8 cellular contexts compared by ENCODE assay signal in genomic region chr17:28811594-28812135, GRCh38. TPM values are rescaled to one million over a fixed set of nuclear protein-coding genes. Genes with fewer than 3 reads are reported as not detected.
DNase-seq lines count a peak whose midpoint lies in the region; ATAC-seq and TF ChIP-seq lines count a peak whose summit lies in the region.

No MANE protein-coding gene starts in this region.

- H3K27ac ChIP-seq in C4-2B (peak overlapping the region; percentile 89), PC-9 (peak overlapping the region; percentile 95)

- TF ChIP-seq CTCF in C4-2B (conservative IDR thresholded peaks at IDR 0.05) (no peak), PC-9 (conservative IDR thresholded peaks at IDR 0.05) (0 out of 2 replicates have a peak, but pooled peaks have one; percentile 10)

- H3K27me3 Mint-ChIP-seq in dendritic cell treated with granulocyte-macrophage colony-stimulating factor and Interleukin-4, amounts not matched to agents 40 ng/mL and 50 ng/mL, for 4 days, result no peaks in the 10 kb centered on the region

- DNase-seq in PC-9, result peak; percentile 25 to 56
- peak; percentile 41 for DNase-seq in midbrain (lab: John Stamatoyannopoulos, UW)

- no peaks in the 10 kb centered on the region for H3K36me3 Mint-ChIP-seq in dendritic cell treated with granulocyte-macrophage colony-stimulating factor and Interleukin-4, amounts not matched to agents 40 ng/mL and 50 ng/mL, for 4 days (ENCODE audit: low read depth)

- peaks cover 53% of the 10 kb centered on the region for H3K4me1 ChIP-seq in PC-9 (replicated peaks; ENCODE audit: insufficient read depth)

- peaks cover 52% of the 10 kb centered on the region for H3F3A ChIP-seq in PC-9 (ENCODE audit: insufficient read depth, low read depth)

- H3K27me3 ChIP-seq in PC-9 (ENCODE audit: insufficient read depth, low read depth), result no peaks in the 10 kb centered on the region

- H3K9me2 ChIP-seq in PC-9 (ENCODE audit: insufficient read depth), result no peaks in the 10 kb centered on the region

- no peaks in the 10 kb centered on the region for H3K9me3 Mint-ChIP-seq in dendritic cell treated with granulocyte-macrophage colony-stimulating factor and Interleukin-4, amounts not matched to agents 40 ng/mL and 50 ng/mL, for 4 days

- peak overlapping the region; percentile 83 for H3K4me2 ChIP-seq in PC-9

- peaks cover 31% of the 10 kb centered on the region for H3K4me1 Mint-ChIP-seq in dendritic cell treated with granulocyte-macrophage colony-stimulating factor and Interleukin-4, amounts not matched to agents 40 ng/mL and 50 ng/mL, for 4 days (ENCODE audit: low read depth)

- TSS peak; percentile 19 for BruUV-seq in PC-9 (replicated peaks; lab: Mats Ljungman, UMichigan)

- ATAC-seq in GM21528 (IDR thresholded peaks at IDR 0.05; ENCODE audit: low FRiP score, unreplicated experiment) (peak; percentile 8), GM18498 (IDR thresholded peaks at IDR 0.05; ENCODE audit: unreplicated experiment) (no peak), HG03280 (IDR thresholded peaks at IDR 0.05; ENCODE audit: unreplicated experiment) (no peak), HG03159 (IDR thresholded peaks at IDR 0.05; ENCODE audit: unreplicated experiment) (no peak)

- H3K4me3 ChIP-seq in PC-9, result peak overlapping the region; percentile 85

- CTCF ChIA-PET in PC-9 (lab: Charles Lee), result interaction anchor here (0.6 to 1.0 kb wide), 2 partner anchors 48 to 811 kb away, joined by 3 read pairs; no protein-coding TSS in a partner anchor

- 0 out of 2 replicates have a peak, but pooled peaks cover 4% of the 10 kb centered on the region for H4K20me1 ChIP-seq in PC-9 (ENCODE audit: insufficient read depth)

- POLR2A ChIA-PET in PC-9 (lab: Charles Lee; ENCODE audit: unreplicated experiment), result interaction anchor here (0.5 to 0.8 kb wide), 4 partner anchors 20 to 653 kb away, joined by 4 to 10 read pairs (median 5); no protein-coding TSS in a partner anchor

- H3K79me2 ChIP-seq in PC-9 (ENCODE audit: low read depth), result peaks cover 75% of the 10 kb centered on the region

- intact Hi-C loops in PC-9 (cut with micrococcal nuclease; ENCODE audit: unreplicated experiment), result no loop called here
- intact Hi-C loops in dendritic cell treated with granulocyte-macrophage colony-stimulating factor and Interleukin-4, amounts not matched to agents 40 ng/mL and 50 ng/mL, for 4 days (cut with micrococcal nuclease), result no loop called here

- H3K27ac Mint-ChIP-seq in dendritic cell treated with granulocyte-macrophage colony-stimulating factor and Interleukin-4, amounts not matched to agents 40 ng/mL and 50 ng/mL, for 4 days, result peak overlapping the region; percentile 84

- peak overlapping the region; percentile 89 for H2AFZ ChIP-seq in PC-9

- no peaks in the 10 kb centered on the region for H3K9me3 ChIP-seq in PC-9 (ENCODE audit: insufficient read depth, low read depth)

- no peaks in the 10 kb centered on the region for H3K36me3 ChIP-seq in PC-9 (ENCODE audit: low read depth)

- peak overlapping the region; percentile 83 for H3K4me3 Mint-ChIP-seq in dendritic cell treated with granulocyte-macrophage colony-stimulating factor and Interleukin-4, amounts not matched to agents 40 ng/mL and 50 ng/mL, for 4 days

RNA-seq across cellular contexts. Expression of gene FAM222B, which starts 30.9 kb away (rescaled TPM):
- 14.2 and 26.4 TPM in 2 replicates for total RNA-seq in PC-9 (2021)

RNA-seq across cellular contexts. Expression of gene ERAL1, which starts 43.2 kb away (rescaled TPM):
- 47.1 and 56.6 TPM in 2 replicates for total RNA-seq in PC-9 (2021)
